Comparison of ENCODE assay signal across 23 cellular contexts in the genomic region with DNA sequence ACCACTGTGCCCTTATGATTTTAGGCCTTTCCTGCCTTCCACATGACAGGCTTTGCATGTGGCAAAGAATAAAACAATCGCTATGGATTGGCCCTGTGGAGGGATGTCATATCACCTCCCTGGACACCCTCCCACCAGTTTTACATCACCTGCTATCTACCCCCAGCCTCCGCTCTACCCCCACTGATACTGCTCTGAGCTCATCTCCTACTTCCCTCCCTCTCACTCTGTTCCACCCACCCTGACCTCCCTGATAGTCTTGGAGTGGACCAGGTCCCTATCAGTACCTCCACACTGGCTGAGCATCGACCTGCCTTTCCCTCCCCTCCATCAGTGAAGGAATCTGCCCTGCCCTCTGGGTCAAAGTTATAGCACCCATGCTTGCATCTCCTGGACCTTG.
DNase-seq lines count a peak whose midpoint lies in the region; ATAC-seq, FAIRE-seq and TF ChIP-seq lines count a peak whose summit lies in the region.
"Had no signal": no experiment of that assay in that cellular context is flagged by ENCODE, and none has a peak within 500 bp of the region (broad histone marks: within the 10 kb centered on the region; RNA-seq: fewer than 3 reads in every experiment).

No MANE protein-coding gene starts in this region.

- no peak overlapping the region for H2AFZ ChIP-seq in PC-3 (ENCODE audit: low read length)
- H2AFZ ChIP-seq in osteoblast (ENCODE audit: low read length), result no peak overlapping the region

- H3K27ac ChIP-seq in PC-3 (ENCODE audit: low read length) (peak overlapping the region; percentile 96; the same call in 1 of the 2 replicates), osteoblast (ENCODE audit: low read depth, low read length) (no peak overlapping the region)
- H3K27ac ChIP-seq: BLaER1, esophagus muscularis mucosa, gastrocnemius medialis, thoracic aorta, WERI-Rb-1 had no signal

- H3K9me2 ChIP-seq in PC-3 (replicated peaks; ENCODE audit: low read length), result no peaks in the 10 kb centered on the region

- no peaks in the 10 kb centered on the region for H3K9me3 Mint-ChIP-seq in activated CD4-positive, alpha-beta T cell treated with anti-CD3 and anti-CD28 coated beads, Interleukin-2, amount 10 ng/mL, durations not matched to agents 24 days and 14 days
- peaks cover 3% of the 10 kb centered on the region for H3K9me3 Mint-ChIP-seq in activated CD4-positive, alpha-beta T cell treated with anti-CD3 and anti-CD28 coated beads, Interleukin-2, amount 10 ng/mL, durations not matched to agents 7 days and 5 days
- no peaks in the 10 kb centered on the region for H3K9me3 Mint-ChIP-seq in activated naive CD8-positive, alpha-beta T cell treated with anti-CD3 and anti-CD28 coated beads for 36 hours

- peak overlapping the region; percentile 14; the same call in 1 of the 2 replicates for H3K9ac ChIP-seq in PC-3 (ENCODE audit: low read length)
- H3K9ac ChIP-seq: BLaER1 had no signal

- no peaks in the 10 kb centered on the region for H3K36me3 ChIP-seq in PC-3 (ENCODE audit: low read depth, low read length)
- no peaks in the 10 kb centered on the region for H3K36me3 ChIP-seq in osteoblast (ENCODE audit: insufficient read depth, low read length)
- H3K36me3 ChIP-seq: esophagus muscularis mucosa, gastrocnemius medialis, thoracic aorta, WERI-Rb-1 had no signal

- no peak overlapping the region for H3K4me3 ChIP-seq in PC-3 (ENCODE audit: low read length)
- no peak overlapping the region for H3K4me3 ChIP-seq in osteoblast (ENCODE audit: insufficient read depth, low read length)
- H3K4me3 ChIP-seq: BLaER1, esophagus muscularis mucosa, gastrocnemius medialis, lung, thoracic aorta had no signal

- TF ChIP-seq CTCF in PC-3 (conservative IDR thresholded peaks at IDR 0.05; ENCODE audit: low read depth, low read length) (no peak), osteoblast (IDR thresholded peaks at IDR 0.05; ENCODE audit: extremely low read depth, low read depth, low read length) (no peak)

- H3K4me3 Mint-ChIP-seq in activated CD4-positive, alpha-beta T cell treated with anti-CD3 and anti-CD28 coated beads, Interleukin-2, amount 10 ng/mL, durations not matched to agents 24 days and 14 days, result peak overlapping the region; percentile 3
- no peak overlapping the region for H3K4me3 Mint-ChIP-seq in activated CD4-positive, alpha-beta T cell treated with anti-CD3 and anti-CD28 coated beads, Interleukin-2, amount 10 ng/mL, durations not matched to agents 7 days and 5 days
- H3K4me3 Mint-ChIP-seq in activated naive CD8-positive, alpha-beta T cell treated with anti-CD3 and anti-CD28 coated beads for 36 hours, result no peak overlapping the region

- H3K27me3 ChIP-seq in PC-3 (ENCODE audit: low read length) (no peaks in the 10 kb centered on the region), osteoblast (ENCODE audit: insufficient read depth, low read length) (no peaks in the 10 kb centered on the region)
- H3K27me3 ChIP-seq: BLaER1, esophagus muscularis mucosa, gastrocnemius medialis had no signal

- no peak for ATAC-seq in PC-3
- no peak for ATAC-seq in GM21528 (IDR thresholded peaks at IDR 0.05; ENCODE audit: low FRiP score, unreplicated experiment)
- ATAC-seq: gastrocnemius medialis had no signal

- FAIRE-seq in GM12891 (lab: Jason Lieb, UNC), result no peak
- FAIRE-seq: A204.1, kidney had no signal

- H3K9me3 ChIP-seq in PC-3 (ENCODE audit: low read length), result no peaks in the 10 kb centered on the region
- H3K9me3 ChIP-seq in osteoblast (ENCODE audit: low read depth, low read length), result no peaks in the 10 kb centered on the region
- H3K9me3 ChIP-seq: esophagus muscularis mucosa, gastrocnemius medialis, thoracic aorta had no signal

- no peaks in the 10 kb centered on the region for H3K79me2 ChIP-seq in PC-3 (ENCODE audit: low read length)
- no peaks in the 10 kb centered on the region for H3K79me2 ChIP-seq in osteoblast (ENCODE audit: insufficient read depth, low read length)

- H3K36me3 Mint-ChIP-seq in activated CD4-positive, alpha-beta T cell treated with anti-CD3 and anti-CD28 coated beads, Interleukin-2, amount 10 ng/mL, durations not matched to agents 24 days and 14 days (ENCODE audit: low read depth), result peaks cover 16% of the 10 kb centered on the region
- peaks cover 30% of the 10 kb centered on the region for H3K36me3 Mint-ChIP-seq in activated CD4-positive, alpha-beta T cell treated with anti-CD3 and anti-CD28 coated beads, Interleukin-2, amount 10 ng/mL, durations not matched to agents 7 days and 5 days (ENCODE audit: low read depth)
- H3K36me3 Mint-ChIP-seq in activated naive CD8-positive, alpha-beta T cell treated with anti-CD3 and anti-CD28 coated beads for 36 hours, result peaks cover 28% of the 10 kb centered on the region

- peak overlapping the region; percentile 76 for H3K27ac Mint-ChIP-seq in activated CD4-positive, alpha-beta T cell treated with anti-CD3 and anti-CD28 coated beads, Interleukin-2, amount 10 ng/mL, durations not matched to agents 24 days and 14 days
- H3K27ac Mint-ChIP-seq in activated CD4-positive, alpha-beta T cell treated with anti-CD3 and anti-CD28 coated beads, Interleukin-2, amount 10 ng/mL, durations not matched to agents 7 days and 5 days, result no peak overlapping the region
- peak overlapping the region; percentile 27 for H3K27ac Mint-ChIP-seq in activated naive CD8-positive, alpha-beta T cell treated with anti-CD3 and anti-CD28 coated beads for 36 hours

- POLR2A ChIA-PET in activated CD4-positive, alpha-beta T cell treated with anti-CD3 and anti-CD28 coated beads, Interleukin-2, amount 10 ng/mL, durations not matched to agents 7 days and 5 days (lab: Charles Lee), result no interaction called here
- POLR2A ChIA-PET in PC-3 (lab: Charles Lee; ENCODE audit: unreplicated experiment), result no interaction called here

- H4K20me1 ChIP-seq in PC-3 (ENCODE audit: low read length), result no peaks in the 10 kb centered on the region
- H4K20me1 ChIP-seq in osteoblast (ENCODE audit: insufficient read depth, low read length), result peaks cover 8% of the 10 kb centered on the region

- H3K27me3 Mint-ChIP-seq in activated CD4-positive, alpha-beta T cell treated with anti-CD3 and anti-CD28 coated beads, Interleukin-2, amount 10 ng/mL, durations not matched to agents 24 days and 14 days, result no peaks in the 10 kb centered on the region
- H3K27me3 Mint-ChIP-seq in activated CD4-positive, alpha-beta T cell treated with anti-CD3 and anti-CD28 coated beads, Interleukin-2, amount 10 ng/mL, durations not matched to agents 7 days and 5 days, result no peaks in the 10 kb centered on the region
- no peaks in the 10 kb centered on the region for H3K27me3 Mint-ChIP-seq in activated naive CD8-positive, alpha-beta T cell treated with anti-CD3 and anti-CD28 coated beads for 36 hours

- DNase-seq in activated CD4-positive, alpha-beta T cell treated with anti-CD3 and anti-CD28 coated beads, Interleukin-2, amount 10 ng/mL, durations not matched to agents 24 days and 14 days, result no peak
- DNase-seq in activated CD4-positive, alpha-beta T cell treated with anti-CD3 and anti-CD28 coated beads, Interleukin-2, amount 10 ng/mL, durations not matched to agents 7 days and 5 days, result no peak
- DNase-seq in PC-3 (no peak), osteoblast (ENCODE audit: insufficient read length, low spot score, missing footprints) (peak; percentile 56), hypothalamus (lab: John Stamatoyannopoulos, UW) (no peak), GM12891 (ENCODE audit: insufficient read length, low spot score) (no peak)
- DNase-seq in activated naive CD8-positive, alpha-beta T cell treated with anti-CD3 and anti-CD28 coated beads for 36 hours, result no peak
- DNase-seq: activated gamma-delta T cell; DMS 273 treated with DMSO at 0.1 percent for 48 hours; effector memory CD4-positive, alpha-beta T cell; gastrocnemius medialis; kidney; NCI-H1436 treated with DMSO at 0.1 percent for 48 hours; NCI-H2171; occipital lobe; Right ventricle myocardium superior; WERI-Rb-1 had no signal

- H3K4me1 ChIP-seq in PC-3 (ENCODE audit: insufficient read depth, low read length) (peaks cover 28% of the 10 kb centered on the region), osteoblast (ENCODE audit: insufficient read depth, low read length) (peaks cover 37% of the 10 kb centered on the region)

- CTCF ChIA-PET in activated CD4-positive, alpha-beta T cell treated with anti-CD3 and anti-CD28 coated beads, Interleukin-2, amount 10 ng/mL, durations not matched to agents 7 days and 5 days (lab: Charles Lee), result no interaction called here
- CTCF ChIA-PET in PC-3 (lab: Charles Lee), result no interaction called here

- no TSS peak for BruUV-seq in PC-3 (replicated peaks; lab: Mats Ljungman, UMichigan)

- H3K4me2 ChIP-seq in PC-3 (ENCODE audit: low read length) (peak overlapping the region; percentile 73; the same call in 1 of the 2 replicates), osteoblast (ENCODE audit: insufficient read depth, low read length) (no peak overlapping the region)

- intact Hi-C loops in activated CD4-positive, alpha-beta T cell treated with anti-CD3 and anti-CD28 coated beads, Interleukin-2, amount 10 ng/mL, durations not matched to agents 24 days and 14 days (cut with micrococcal nuclease), result loop anchor here (5.0 kb wide), 1 partner anchor 258 kb away; no protein-coding TSS in a partner anchor
- intact Hi-C loops in PC-3 (cut with micrococcal nuclease), result loop anchor here (5.0 kb wide), 2 partner anchors 92 to 467 kb away; a partner anchor contains a TSS

- peaks cover 65% of the 10 kb centered on the region for H3K4me1 Mint-ChIP-seq in activated CD4-positive, alpha-beta T cell treated with anti-CD3 and anti-CD28 coated beads, Interleukin-2, amount 10 ng/mL, durations not matched to agents 24 days and 14 days
- H3K4me1 Mint-ChIP-seq in activated CD4-positive, alpha-beta T cell treated with anti-CD3 and anti-CD28 coated beads, Interleukin-2, amount 10 ng/mL, durations not matched to agents 7 days and 5 days, result peaks cover 69% of the 10 kb centered on the region
- H3K4me1 Mint-ChIP-seq in activated naive CD8-positive, alpha-beta T cell treated with anti-CD3 and anti-CD28 coated beads for 36 hours, result peaks cover 66% of the 10 kb centered on the region

- no peak for TF ChIP-seq POLR2A in GM12891 (IDR thresholded peaks at IDR 0.05; ENCODE audit: low read depth, low read length)

- peaks cover 3% of the 10 kb centered on the region for H3F3A ChIP-seq in PC-3 (ENCODE audit: low read length, unreplicated experiment)

TF ChIP-seq in GM12891, 5 proteins besides CTCF, POLR2A, EP300 and RAD21:
- TF ChIP-seq TAF1 (IDR thresholded peaks at IDR 0.05; ENCODE audit: low read depth, low read length), result no peak
- TF ChIP-seq SPI1 (IDR thresholded peaks at IDR 0.05; ENCODE audit: low read depth, low read length), result no peak
- TF ChIP-seq POU2F2 (IDR thresholded peaks at IDR 0.05; ENCODE audit: low read depth, low read length), result no peak
- TF ChIP-seq PAX5 (IDR thresholded peaks at IDR 0.05; ENCODE audit: insufficient read depth, low read length, severe bottlenecking), result no peak
- no peak for TF ChIP-seq POLR2AphosphoS5 (IDR thresholded peaks at IDR 0.05; ENCODE audit: low read depth, low read length)
